8 cellular contexts compared by ENCODE assay signal in the genomic region with DNA sequence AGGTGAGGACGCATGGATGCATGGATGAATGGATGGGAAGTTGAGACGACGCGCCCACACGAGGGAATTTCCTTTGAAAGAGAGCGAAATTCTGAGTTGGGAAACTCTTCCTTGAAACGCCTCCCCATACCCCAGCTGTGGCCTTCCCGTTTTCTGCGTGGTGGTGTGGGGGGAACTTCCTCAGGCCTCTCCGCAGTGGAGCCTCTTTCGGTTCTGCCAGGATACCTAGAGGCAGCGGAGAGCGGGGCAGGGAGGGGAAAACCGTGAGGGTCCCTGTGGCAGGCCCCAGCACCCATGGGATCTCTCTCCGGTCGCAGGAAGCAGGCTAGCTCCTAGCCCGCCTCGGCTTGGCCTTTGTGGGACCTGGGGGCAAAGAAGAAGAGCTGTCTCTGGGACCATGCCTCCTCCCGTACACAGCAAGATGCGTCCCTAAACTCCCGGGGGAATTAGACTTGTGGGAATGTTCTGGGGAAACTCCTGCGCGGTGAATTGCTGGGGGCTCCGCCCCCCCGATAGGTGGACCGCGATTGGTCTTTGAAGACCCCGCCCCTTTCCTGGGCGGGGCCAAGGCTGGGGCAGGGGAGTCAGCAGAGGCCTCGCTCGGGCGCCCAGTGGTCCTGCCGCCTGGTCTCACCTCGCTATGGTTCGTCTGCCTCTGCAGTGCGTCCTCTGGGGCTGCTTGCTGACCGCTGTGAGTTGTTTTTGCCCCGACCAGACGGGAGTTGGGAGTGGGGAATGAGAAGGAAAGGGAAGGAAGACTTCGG. TPM values are rescaled to one million over a fixed set of nuclear protein-coding genes. Genes with fewer than 3 reads are reported as not detected.
DNase-seq lines count a peak whose midpoint lies in the region; ATAC-seq and TF ChIP-seq lines count a peak whose summit lies in the region.

A gene (plus strand): TSS at position 611 of the 764 bp plus-strand sequence. CDS start 30 bp downstream, at position 641.

- peak within 1 kb of the TSS; percentile 65 for H3K4me3 ChIP-seq in epithelial cell of proximal tubule (ENCODE audit: low read depth, low read length)

- peak; percentile 61 for ATAC-seq in HG02610 (IDR thresholded peaks at IDR 0.05; ENCODE audit: unreplicated experiment)

- DNase-seq in NCI-H526 (lab: John Stamatoyannopoulos, UW) = peak; percentile 72 to 93
- DNase-seq in activated T-cell treated with anti-CD3 and anti-CD28 coated beads for 4 hours = peak; percentile 66
- DNase-seq in epithelial cell of proximal tubule (ENCODE audit: low read depth) = peak; percentile 41
- peak; percentile 82 for DNase-seq in mucosa of gallbladder (ENCODE audit: low spot score)
- peak; percentile 60 for DNase-seq in stimulated activated CD8-positive, alpha-beta memory T cell treated with anti-CD3 and anti-CD28 coated beads, Interleukin-4, amount 100 ng/mL, for 24 hours (ENCODE audit: low read depth)
- no peak for DNase-seq in NCI-H2107 treated with DMSO at 0.1 percent for 48 hours (lab: John Stamatoyannopoulos, UW; ENCODE audit: unreplicated experiment)

- TF ChIP-seq CTCF in GM12873 (IDR thresholded peaks at IDR 0.05; ENCODE audit: insufficient read depth, low read depth, low read length, missing control alignments) (peak; percentile 19), epithelial cell of proximal tubule (conservative IDR thresholded peaks at IDR 0.05; ENCODE audit: low read depth, low read length) (no peak)

RNA-seq across cellular contexts. Expression of the gene that starts here (rescaled TPM):
- total RNA-seq in epithelial cell of proximal tubule (49.7 and 74.7 TPM in 2 replicates), mucosa of gallbladder (15.8 TPM)
